10 cellular contexts compared by ENCODE assay signal in genomic region chr16:15671530-15672117, GRCh38. TPM values are rescaled to one million over a fixed set of nuclear protein-coding genes. Genes with fewer than 3 reads are reported as not detected.
DNase-seq lines count a peak whose midpoint lies in the region; ATAC-seq and TF ChIP-seq lines count a peak whose summit lies in the region.
"Had no signal": no experiment of that assay in that cellular context is flagged by ENCODE, and none has a peak within 500 bp of the region (broad histone marks: within the 10 kb centered on the region; RNA-seq: fewer than 3 reads in every experiment).

No MANE protein-coding gene starts in this region.

- no peak overlapping the region for H3K4me3 ChIP-seq in heart right ventricle
- H3K4me3 ChIP-seq in lung: no peak overlapping the region
- H3K4me3 ChIP-seq in upper lobe of right lung: no peak overlapping the region

- intact Hi-C loops in heart right ventricle (cut with DNase I): loop anchor here in 1 of 10 donors (2.0 kb wide), 1 partner anchor 29 kb away; the partner anchor contains the start of gene MARF1
- intact Hi-C loops in left cardiac atrium (cut with DNase I): no loop called here
- intact Hi-C loops in upper lobe of right lung (cut with DNase I): no loop called here

- WGBS in heart right ventricle, 2 donors: 92 to 95% methylated on average over 8 of the region's 8 CpGs
- WGBS in lung, 2 donors: 92 to 94% methylated on average over 8 of the region's 8 CpGs

- H3K36me3 ChIP-seq in heart right ventricle: peaks cover 0 to 66% (median 32%) of the 10 kb centered on the region in 9 donors
- peaks cover 4 to 15% of the 10 kb centered on the region in 2 donors for H3K36me3 ChIP-seq in lung (ENCODE audit: control insufficient read depth in 2 of 2, insufficient read depth in 2 of 2, low read length in 2 of 2)
- H3K36me3 ChIP-seq in upper lobe of right lung: peaks cover 38% of the 10 kb centered on the region

- ATAC-seq in heart right ventricle (no peak), left cardiac atrium (no peak), lung (ENCODE audit: insufficient read depth, low FRiP score) (no peak), upper lobe of right lung (no peak), SK-N-SH treated with all-trans-retinoic acid at 6 μM for 48 hours (no peak)
- no peak for ATAC-seq in activated naive CD8-positive, alpha-beta T cell treated with anti-CD3 and anti-CD28 coated beads, Interleukin-2, amount 10 ng/mL, durations not matched to agents 7 days and 5 days (ENCODE audit: low read depth)

- no peak for TF ChIP-seq CTCF in heart right ventricle (IDR thresholded peaks at IDR 0.05)
- no peak for TF ChIP-seq CTCF in lung (IDR thresholded peaks at IDR 0.05; ENCODE audit: control extremely low read depth, extremely low read depth)
- TF ChIP-seq CTCF in upper lobe of right lung (IDR thresholded peaks at IDR 0.05): no peak

- no peaks in the 10 kb centered on the region for H3K9me3 Mint-ChIP-seq in activated naive CD8-positive, alpha-beta T cell treated with anti-CD3 and anti-CD28 coated beads, Interleukin-2, amount 10 ng/mL, durations not matched to agents 7 days and 5 days

- no peaks in the 10 kb centered on the region for H3K27me3 ChIP-seq in heart right ventricle
- no peaks in the 10 kb centered on the region for H3K27me3 ChIP-seq in lung (ENCODE audit: control insufficient read depth, insufficient read depth)
- H3K27me3 ChIP-seq in upper lobe of right lung: no peaks in the 10 kb centered on the region

- peaks cover 44% of the 10 kb centered on the region for H3K4me1 Mint-ChIP-seq in activated naive CD8-positive, alpha-beta T cell treated with anti-CD3 and anti-CD28 coated beads, Interleukin-2, amount 10 ng/mL, durations not matched to agents 7 days and 5 days

- peak overlapping the region; percentile 80 for H3K4me3 Mint-ChIP-seq in activated naive CD8-positive, alpha-beta T cell treated with anti-CD3 and anti-CD28 coated beads, Interleukin-2, amount 10 ng/mL, durations not matched to agents 7 days and 5 days

- peak overlapping the region; percentile 98 for H3K27ac Mint-ChIP-seq in activated naive CD8-positive, alpha-beta T cell treated with anti-CD3 and anti-CD28 coated beads, Interleukin-2, amount 10 ng/mL, durations not matched to agents 7 days and 5 days

- H3K27me3 Mint-ChIP-seq in activated naive CD8-positive, alpha-beta T cell treated with anti-CD3 and anti-CD28 coated beads, Interleukin-2, amount 10 ng/mL, durations not matched to agents 7 days and 5 days: no peaks in the 10 kb centered on the region

- no peak for DNase-seq in heart right ventricle
- no peak for DNase-seq in left cardiac atrium
- DNase-seq in activated naive CD8-positive, alpha-beta T cell treated with anti-CD3 and anti-CD28 coated beads, Interleukin-2, amount 10 ng/mL, durations not matched to agents 7 days and 5 days: no peak
- DNase-seq in lung (ENCODE audit: low spot score): no peak
- DNase-seq in upper lobe of right lung: no peak
- DNase-seq in NCI-H1930 (lab: John Stamatoyannopoulos, UW): no peak
- no peak for DNase-seq in stimulated activated CD4-positive, alpha-beta T cell treated with anti-CD3 and anti-CD28 coated beads, Interleukin-2, amount 100 ng/mL, for 24 hours
- DNase-seq: WERI-Rb-1 had no signal

- H3K4me1 ChIP-seq in heart right ventricle: peaks cover 11 to 34% (median 25%) of the 10 kb centered on the region in 9 donors
- H3K4me1 ChIP-seq in lung (ENCODE audit: control insufficient read depth in 2 of 2, insufficient read depth in 2 of 2, low read length in 2 of 2): peaks cover 0 to 9% of the 10 kb centered on the region in 2 donors
- peaks cover 23% of the 10 kb centered on the region for H3K4me1 ChIP-seq in upper lobe of right lung

- H3K27ac ChIP-seq in heart right ventricle: peak overlapping the region; percentile 75 to 97 (median 90)
- peak overlapping the region; percentile 54 to 94 for H3K27ac ChIP-seq in lung (ENCODE audit: low read depth in 1 of 2, low read length in 1 of 2)
- H3K27ac ChIP-seq in upper lobe of right lung: peak overlapping the region; percentile 92
- H3K27ac ChIP-seq: WERI-Rb-1 had no signal

- H3K36me3 Mint-ChIP-seq in activated naive CD8-positive, alpha-beta T cell treated with anti-CD3 and anti-CD28 coated beads, Interleukin-2, amount 10 ng/mL, durations not matched to agents 7 days and 5 days: peaks cover 41% of the 10 kb centered on the region

- POLR2A ChIA-PET in activated naive CD8-positive, alpha-beta T cell treated with anti-CD3 and anti-CD28 coated beads, Interleukin-2, amount 10 ng/mL, durations not matched to agents 7 days and 5 days (lab: Charles Lee): interaction anchor here (1.3 to 4.4 kb wide), 4 partner anchors 12 to 75 kb away, joined by 6 to 35 read pairs (median 14); partner anchors contain the start of genes MARF1 and NDE1

- H3K9me3 ChIP-seq in heart right ventricle (no peaks in the 10 kb centered on the region), lung (ENCODE audit: control insufficient read depth in 2 of 2, insufficient read depth in 1 of 2, low read length in 1 of 2) (no peaks in the 10 kb centered on the region), upper lobe of right lung (no peaks in the 10 kb centered on the region)

TF ChIP-seq in SK-N-SH treated with all-trans-retinoic acid at 6 μM for 48 hours, 23 proteins besides CTCF, POLR2A, EP300 and RAD21:
- TF ChIP-seq ZC3H10 (CRISPR knock-in tag; IDR thresholded peaks at IDR 0.05) (no peak), SNAI2 (CRISPR knock-in tag; IDR thresholded peaks at IDR 0.05) (no peak)
TF ChIP-seq in SK-N-SH treated with all-trans-retinoic acid at 6 μM for 48 hours: peak in this region for 0.

RNA-seq across cellular contexts. Expression of gene NDE1, which starts 21.6 kb away (rescaled TPM):
- total RNA-seq in heart right ventricle (10 to 100 TPM; 12.0 to 29.0 (median 20.0) TPM), left cardiac atrium (10 to 100 TPM; 17.8 to 19.8 TPM), lung (10 to 100 TPM; 29.8 to 46.8 TPM), upper lobe of right lung (28.9 TPM)
- polyA plus RNA-seq in heart right ventricle (10 to 100 TPM in 1 of 2 donors, 1 to 10 TPM in 1; 6.0 to 10.7 TPM), lung (10 to 100 TPM in 1 of 2 donors, 1 to 10 TPM in 1; 7.4 to 15.3 TPM)
- 100 to 1,000 TPM; 139 to 141 TPM for total RNA-seq in activated naive CD8-positive, alpha-beta T cell treated with anti-CD3 and anti-CD28 coated beads, Interleukin-2, amount 10 ng/mL, durations not matched to agents 7 days and 5 days
- polyA plus RNA-seq: neural cell had no signal

RNA-seq across cellular contexts. Expression of gene MARF1, which starts 28.7 kb away (rescaled TPM):
- total RNA-seq in heart right ventricle: 10 to 100 TPM; 39.1 to 59.1 (median 43.0) TPM
- polyA plus RNA-seq in heart right ventricle: 10 to 100 TPM in 1 of 2 donors, 1 to 10 TPM in 1; 9.6 to 14.9 TPM
- 10 to 100 TPM; 39.5 to 50.9 TPM for total RNA-seq in left cardiac atrium
- total RNA-seq in activated naive CD8-positive, alpha-beta T cell treated with anti-CD3 and anti-CD28 coated beads, Interleukin-2, amount 10 ng/mL, durations not matched to agents 7 days and 5 days: 100 to 1,000 TPM; 111 to 114 TPM
- 10 to 100 TPM; 65.1 to 72.1 TPM for total RNA-seq in lung
- polyA plus RNA-seq in lung: 10 to 100 TPM; 18.0 to 18.8 TPM
- 97.1 TPM for total RNA-seq in upper lobe of right lung
